ENCODE assay signal across 8 cellular contexts in genomic region chr4:133148690-133149363, GRCh38. TPM values are rescaled to one million over a fixed set of nuclear protein-coding genes. Genes with fewer than 3 reads are reported as not detected.
A peak's percentile ranks its signal among the peaks of the same experiment; 100 is the strongest.
DNase-seq lines count a peak whose midpoint lies in the region; ATAC-seq and TF ChIP-seq lines count a peak whose summit lies in the region.

TSS of gene PCDH10 (plus strand) at chr4:133149294. CDS start at chr4:133150141, 847 bp downstream.

- intact Hi-C loops in CD14-positive monocyte (cut with micrococcal nuclease), result no loop called here
- intact Hi-C loops in lower leg skin (cut with DNase I; ENCODE audit: low total_unique reads), result no loop called here

- TF ChIP-seq CTCF in CD14-positive monocyte (IDR thresholded peaks at IDR 0.05) (no peak), GM20000 (IDR thresholded peaks at IDR 0.05; ENCODE audit: extremely low read depth, missing control alignments) (no peak), endodermal cell (conservative IDR thresholded peaks at IDR 0.05) (no peak), lower leg skin (IDR thresholded peaks at IDR 0.05) (no peak)

- peak within 1 kb of the TSS in 1 of 7 donors; percentile 56 for H3K27ac Mint-ChIP-seq in CD14-positive monocyte
- H3K27ac Mint-ChIP-seq in endodermal cell, result peak within 1 kb of the TSS; percentile 92

- peaks cover 6% of the 10 kb centered on the region for H3K27me3 ChIP-seq in endodermal cell (ENCODE audit: control insufficient read depth, insufficient read depth, low read length, poor library complexity, severe bottlenecking)

- no peak for DNase-seq in CD14-positive monocyte (ENCODE audit: low spot score)
- DNase-seq in GM20000 (ENCODE audit: low spot score), result peak; percentile 78
- DNase-seq in Kasumi-1 (lab: John Stamatoyannopoulos, UW), result peak; percentile 72 to 79
- DNase-seq in T1000 (lab: John Stamatoyannopoulos, UW), result peak; percentile 86
- peak; percentile 99 for DNase-seq in endodermal cell
- DNase-seq in lower leg skin (ENCODE audit: low spot score in 2 of 2), result peak; percentile 73 to 96
- DNase-seq in stimulated activated CD4-positive, alpha-beta T cell treated with anti-CD3 and anti-CD28 coated beads, TNF-alpha, amount 100 ng/mL, for 48 hours (ENCODE audit: low read depth in 3 of 3), result peak in 2 of 3 donors; percentile 28 to 40

- H3K4me1 ChIP-seq in endodermal cell (ENCODE audit: control insufficient read depth, insufficient read depth, low read length), result no peaks in the 10 kb centered on the region

- H3K9me3 Mint-ChIP-seq in CD14-positive monocyte (peaks cover 4 to 38% (median 21%) of the 10 kb centered on the region in 7 donors), endodermal cell (no peaks in the 10 kb centered on the region)

- no peaks in the 10 kb centered on the region for H3K9me3 ChIP-seq in endodermal cell (ENCODE audit: control insufficient read depth, low read length)

- H3K4me3 ChIP-seq in endodermal cell (ENCODE audit: low read length) (peak within 1 kb of the TSS; percentile 98), lower leg skin (ENCODE audit: low read depth, poor library complexity, severe bottlenecking) (peak within 1 kb of the TSS; percentile 7)

- peak within 1 kb of the TSS; percentile 73 for H3K9ac ChIP-seq in endodermal cell (ENCODE audit: extremely low read depth, low read length, poor library complexity, severe bottlenecking)

- H3K36me3 ChIP-seq in endodermal cell (ENCODE audit: control insufficient read depth, insufficient read depth, low read length), result peaks cover 5% of the 10 kb centered on the region

- 0 to 1% methylated on average over 13 to 38 of the region's 38 CpGs for WGBS in endodermal cell (ENCODE audit: insufficient coverage in 1 of 2, insufficient read length in 1 of 2), 2 experiments
- 1 to 2% methylated on average over 32 to 38 of the region's 38 CpGs for WGBS in lower leg skin, 2 donors

- ATAC-seq in HG03439 (IDR thresholded peaks at IDR 0.05; ENCODE audit: unreplicated experiment), result no peak

- H3K4me1 Mint-ChIP-seq in CD14-positive monocyte (peaks cover 19% of the 10 kb centered on the region), endodermal cell (peaks cover 20% of the 10 kb centered on the region)

- peaks cover 80 to 100% (median 93%) of the 10 kb centered on the region in 3 donors for H3K27me3 Mint-ChIP-seq in CD14-positive monocyte (ENCODE audit: low read depth in 3 of 3)
- H3K27me3 Mint-ChIP-seq in endodermal cell (ENCODE audit: insufficient read depth), result peaks cover 13% of the 10 kb centered on the region

- no peak for TF ChIP-seq POLR2A in lower leg skin (IDR thresholded peaks at IDR 0.05)

- no peak within 1 kb of the TSS for H3K27ac ChIP-seq in endodermal cell (ENCODE audit: low read depth, low read length)

- H3K36me3 Mint-ChIP-seq in CD14-positive monocyte, result peaks cover 4 to 8% of the 10 kb centered on the region in 2 donors
- H3K36me3 Mint-ChIP-seq in endodermal cell (ENCODE audit: low read depth), result peaks cover 8% of the 10 kb centered on the region

- H3K4me3 Mint-ChIP-seq in CD14-positive monocyte (peak within 1 kb of the TSS; percentile 65 to 83), endodermal cell (peak within 1 kb of the TSS; percentile 97)

RNA-seq across cellular contexts. Expression of gene PCDH10, which starts in this region (rescaled TPM):
- not detected for polyA plus RNA-seq in CD14-positive monocyte
- total RNA-seq in endodermal cell (100 to 1,000 TPM; 111 to 139 TPM), lower leg skin (under 1 TPM in 2 of 4 donors, not detected in 2; 0.37 to 0.39 TPM)
- polyA plus RNA-seq in endodermal cell (2013, experiment 1 of 2), result 23.0 TPM
- polyA plus RNA-seq in endodermal cell (2013, experiment 2 of 2), result 23.3 TPM

Comparison
In these comparisons a context has a peak if more than half of its experiments do, and no peak if none do; other contexts are left out.
1. RNA of gene PCDH10 (total RNA-seq): 111 to 139 TPM in endodermal cell; 0.37 to 0.39 TPM in lower leg skin; every median in the first group is over 10 times any median in the second.
2. Peak in DNase-seq and H3K4me3 ChIP-seq in lower leg skin; RNA of the gene not detected or under 1 TPM.